8 cellular contexts compared by ENCODE assay signal in the genomic region with DNA sequence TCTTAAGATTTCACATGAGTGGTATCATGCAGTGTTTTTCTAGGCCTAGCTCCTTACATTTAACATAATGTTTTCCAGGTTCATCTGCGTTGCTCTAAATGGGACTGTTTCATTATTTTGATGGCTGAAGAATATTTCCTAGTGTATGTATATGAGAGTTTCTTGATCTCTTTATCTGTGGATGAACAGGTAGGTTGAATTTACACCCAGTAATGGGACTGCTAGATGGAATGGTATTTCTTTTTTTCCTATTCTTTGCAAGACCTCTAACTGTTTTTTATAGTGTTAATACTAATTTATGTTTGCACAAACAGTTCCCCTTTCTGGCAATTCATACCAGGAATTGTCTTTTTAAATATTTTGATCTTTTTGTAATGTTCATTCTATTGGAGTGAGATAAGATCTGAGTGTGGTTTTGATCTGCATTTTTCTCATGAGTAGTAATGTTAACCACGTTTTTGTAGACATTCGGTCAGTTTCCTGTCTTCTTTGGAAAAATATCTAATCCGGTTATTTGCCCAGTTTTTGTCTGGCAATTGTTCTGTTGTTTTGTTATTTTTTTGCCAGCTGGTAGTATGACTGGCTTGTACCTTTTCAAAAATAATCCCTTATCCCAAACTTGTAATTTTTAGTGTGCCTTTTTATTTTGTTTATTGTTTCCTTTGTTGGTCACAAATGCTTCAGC.
DNase-seq lines count a peak whose midpoint lies in the region; TF ChIP-seq lines count a peak whose summit lies in the region.
"Not testable (repeated sequence)": the region's sequence is repeated elsewhere in the genome, so short reads cannot be mapped to it uniquely, and the experiment has no call there.

No MANE protein-coding gene starts in this region.

- TF ChIP-seq POLR2A in NB4 (IDR thresholded peaks at IDR 0.05; ENCODE audit: extremely low read depth, insufficient read length), result not testable (repeated sequence)

- DNase-seq in ACHN (peak; percentile 56), ELR (ENCODE audit: low read depth) (peak; percentile 77), astrocyte of the spinal cord (ENCODE audit: low read depth, low spot score) (peak; percentile 81), lung microvascular endothelial cell (ENCODE audit: low read depth in 2 of 2) (peak; percentile 74 to 83), retinal pigment epithelial cell (ENCODE audit: low read depth) (peak; percentile 28)
- not testable (repeated sequence) for DNase-seq in NB4 (ENCODE audit: low read depth); epithelial cell of proximal tubule (ENCODE audit: low read depth)

- H3K4me3 ChIP-seq in NB4 (ENCODE audit: low read depth, low read length) (peak overlapping the region; percentile 6), WI38 (ENCODE audit: low read depth, low read length) (peak overlapping the region; percentile 83), astrocyte of the spinal cord (ENCODE audit: low read depth, low read length) (peak overlapping the region; percentile 71), epithelial cell of proximal tubule (ENCODE audit: low read depth, low read length) (peak overlapping the region; percentile 37), retinal pigment epithelial cell (ENCODE audit: low read length) (peak overlapping the region; percentile 80)

- in situ Hi-C loops in ACHN (cut with HindIII; ENCODE audit: low pct_ligation_motif_present, low pct_unique_long_range_greater_than_20kb, low sequenced_read_pairs); astrocyte of the spinal cord (cut with HindIII; ENCODE audit: low sequenced_read_pairs): not testable (repeated sequence)

- not testable (repeated sequence) for TF ChIP-seq CTCF in NB4 (IDR thresholded peaks at IDR 0.05; ENCODE audit: low read depth, low read length); WI38 (IDR thresholded peaks at IDR 0.05; ENCODE audit: low read depth, low read length); astrocyte of the spinal cord (IDR thresholded peaks at IDR 0.05; ENCODE audit: low read depth, low read length); epithelial cell of proximal tubule (conservative IDR thresholded peaks at IDR 0.05; ENCODE audit: low read depth, low read length); retinal pigment epithelial cell (conservative IDR thresholded peaks at IDR 0.05; ENCODE audit: low read depth, low read length)

Comparison
In these comparisons a context has a peak if more than half of its experiments do, and no peak if none do; other contexts are left out.
1. H3K4me3 ChIP-seq: peak in every context shown above with its lines; median percentile 83 in WI38; 80 in retinal pigment epithelial cell; 71 in astrocyte of the spinal cord; 37 in epithelial cell of proximal tubule; 6 in NB4.